8 cellular contexts compared by ENCODE assay signal in genomic region chr10:88042162-88043100, GRCh38.
DNase-seq lines count a peak whose midpoint lies in the region; ATAC-seq and TF ChIP-seq lines count a peak whose summit lies in the region.

No MANE protein-coding gene starts in this region.

- H3K4me3 Mint-ChIP-seq in osteocyte (ENCODE audit: unreplicated experiment) (no peak overlapping the region), immature natural killer cell (no peak overlapping the region)
- no peak overlapping the region for H3K4me3 Mint-ChIP-seq in naive thymus-derived CD8-positive, alpha-beta T cell

- no peaks in the 10 kb centered on the region for H3K27me3 Mint-ChIP-seq in osteocyte (ENCODE audit: unreplicated experiment)
- peaks cover 0 to 10% (median 8%) of the 10 kb centered on the region in 3 donors for H3K27me3 Mint-ChIP-seq in immature natural killer cell (ENCODE audit: low read depth in 3 of 3)
- H3K27me3 Mint-ChIP-seq in naive thymus-derived CD8-positive, alpha-beta T cell, result no peaks in the 10 kb centered on the region

- DNase-seq in CD1c-positive myeloid dendritic cell (ENCODE audit: extremely low spot score), result peak; percentile 70
- DNase-seq in NCI-H82 treated with DMSO at 0.1 percent for 48 hours (lab: John Stamatoyannopoulos, UW; ENCODE audit: unreplicated experiment), result peak; percentile 58
- peak; percentile 23 for DNase-seq in epidermal melanocyte (ENCODE audit: insufficient read length, low spot score)
- DNase-seq in osteocyte (ENCODE audit: extremely low spot score, unreplicated experiment), result no peak
- no peak for DNase-seq in retina
- DNase-seq in immature natural killer cell, result no peak
- DNase-seq in naive thymus-derived CD8-positive, alpha-beta T cell, result no peak

- H3K27ac Mint-ChIP-seq in osteocyte (ENCODE audit: unreplicated experiment) (peak overlapping the region; percentile 31), immature natural killer cell (no peak overlapping the region)
- peak overlapping the region in 2 of 10 donors; percentile 3 to 47 for H3K27ac Mint-ChIP-seq in naive thymus-derived CD8-positive, alpha-beta T cell

- peaks cover 9% of the 10 kb centered on the region for H3K4me1 Mint-ChIP-seq in osteocyte (ENCODE audit: unreplicated experiment)
- peaks cover 14% of the 10 kb centered on the region in 2 donors for H3K4me1 Mint-ChIP-seq in immature natural killer cell
- peaks cover 22 to 34% (median 30%) of the 10 kb centered on the region in 4 donors for H3K4me1 Mint-ChIP-seq in naive thymus-derived CD8-positive, alpha-beta T cell

- no peaks in the 10 kb centered on the region for H3K36me3 Mint-ChIP-seq in osteocyte (ENCODE audit: unreplicated experiment)
- H3K36me3 Mint-ChIP-seq in immature natural killer cell, result no peaks in the 10 kb centered on the region
- no peaks in the 10 kb centered on the region for H3K36me3 Mint-ChIP-seq in naive thymus-derived CD8-positive, alpha-beta T cell

- ATAC-seq in HG03159 (IDR thresholded peaks at IDR 0.05; ENCODE audit: unreplicated experiment), result no peak
- ATAC-seq in naive thymus-derived CD8-positive, alpha-beta T cell, result no peak

- TF ChIP-seq CTCF in osteocyte (IDR thresholded peaks at IDR 0.05), result no peak

- H3K9me3 Mint-ChIP-seq in osteocyte (ENCODE audit: unreplicated experiment), result no peaks in the 10 kb centered on the region
- no peaks in the 10 kb centered on the region for H3K9me3 Mint-ChIP-seq in immature natural killer cell
- H3K9me3 Mint-ChIP-seq in naive thymus-derived CD8-positive, alpha-beta T cell, result peaks cover 0 to 2% (median 0%) of the 10 kb centered on the region in 9 donors

- POLR2A ChIA-PET in naive thymus-derived CD8-positive, alpha-beta T cell (lab: Charles Lee), result no interaction called here

Comparison
In these comparisons a context has a peak if more than half of its experiments do, and no peak if none do; other contexts are left out.
1. DNase-seq: peak in CD1c-positive myeloid dendritic cell (single experiment), NCI-H82 treated with DMSO at 0.1 percent for 48 hours (single experiment) and epidermal melanocyte (single experiment); none in osteocyte (single experiment), retina (single experiment), immature natural killer cell (0 of 3) and naive thymus-derived CD8-positive, alpha-beta T cell (0 of 10).